11 cellular contexts compared by ENCODE assay signal in the genomic region with DNA sequence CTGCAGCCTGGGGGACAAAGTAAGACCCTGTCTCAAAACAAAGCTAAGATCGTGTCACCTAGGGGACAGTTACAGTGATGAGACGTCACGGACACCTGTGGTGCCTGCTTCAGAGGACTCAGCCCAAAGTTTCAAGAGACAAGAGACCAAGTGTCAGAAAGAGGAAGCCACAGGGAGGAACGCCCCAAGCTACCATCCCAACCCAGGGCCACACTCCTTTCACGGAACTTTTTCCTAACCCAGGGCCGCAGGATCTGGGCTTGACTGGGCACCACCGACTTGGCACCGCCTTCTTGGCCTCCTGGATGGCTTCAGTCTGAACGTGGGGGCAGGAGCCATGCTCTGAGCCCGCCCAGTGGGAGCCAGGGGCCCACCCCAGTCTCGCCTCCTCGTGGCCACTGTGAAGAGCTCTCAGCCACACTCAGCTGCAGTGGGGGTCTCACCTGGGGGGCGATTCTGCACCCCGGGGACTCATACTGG. TPM values are rescaled to one million over a fixed set of nuclear protein-coding genes. Genes with fewer than 3 reads are reported as not detected.
DNase-seq lines count a peak whose midpoint lies in the region; FAIRE-seq and TF ChIP-seq lines count a peak whose summit lies in the region.
"Had no signal": no experiment of that assay in that cellular context is flagged by ENCODE, and none has a peak within 500 bp of the region (broad histone marks: within the 10 kb centered on the region; RNA-seq: fewer than 3 reads in every experiment).

No MANE protein-coding gene starts in this region.

- H3K4me3 ChIP-seq in Peyer's patch = no peak overlapping the region
- no peak overlapping the region for H3K4me3 ChIP-seq in right atrium auricular region
- H3K4me3 ChIP-seq: lung, SK-N-MC had no signal

- H3K27ac ChIP-seq in Peyer's patch (peak overlapping the region; percentile 44 to 99 (median 72)), right atrium auricular region (peak overlapping the region; percentile 5 to 7)
- H3K27ac ChIP-seq: SK-N-MC had no signal

- H3K27me3 ChIP-seq in Peyer's patch (no peaks in the 10 kb centered on the region), right atrium auricular region (no peaks in the 10 kb centered on the region)

- no peak for TF ChIP-seq POLR2A in Peyer's patch (IDR thresholded peaks at IDR 0.05)

- FAIRE-seq in GM18507 (lab: Jason Lieb, UNC) = peak; percentile 89

- H3K9me3 ChIP-seq in Peyer's patch = no peaks in the 10 kb centered on the region
- no peaks in the 10 kb centered on the region for H3K9me3 ChIP-seq in right atrium auricular region

- DNase-seq in AML-193 (lab: John Stamatoyannopoulos, UW) = peak; percentile 36 to 65
- DNase-seq in GM18507 (ENCODE audit: extremely low spot score, insufficient read length, low read depth) = no peak
- DNase-seq in Peyer's patch = peak in 2 of 3 donors; percentile 78 to 81
- no peak for DNase-seq in right atrium auricular region (ENCODE audit: low spot score)
- no peak for DNase-seq in OCI-M2 (lab: John Stamatoyannopoulos, UW; ENCODE audit: unreplicated experiment)
- no peak for DNase-seq in effector CD4-positive, alpha-beta T cell
- DNase-seq in retina = no peak
- DNase-seq in activated effector memory CD4-positive, alpha-beta T cell treated with Interleukin-2 at 50 U/mL for 16 hours = no peak
- DNase-seq: caudate nucleus had no signal

- H3K36me3 ChIP-seq in Peyer's patch (peaks cover 0 to 19% (median 0%) of the 10 kb centered on the region in 3 donors), right atrium auricular region (no peaks in the 10 kb centered on the region)

- H3K4me1 ChIP-seq in Peyer's patch (peaks cover 0 to 68% (median 47%) of the 10 kb centered on the region in 4 donors), right atrium auricular region (peaks cover 0 to 62% of the 10 kb centered on the region in 2 donors)

- TF ChIP-seq CTCF in Peyer's patch (IDR thresholded peaks at IDR 0.05) = peak in 1 of 6 experiments; percentile 7
- TF ChIP-seq CTCF in right atrium auricular region (IDR thresholded peaks at IDR 0.05) = no peak

RNA-seq across cellular contexts. Expression of a gene that starts 8.5 kb away (rescaled TPM):
- total RNA-seq in Peyer's patch = 10 to 100 TPM; 32.6 to 55.3 (median 35.1) TPM
- total RNA-seq in right atrium auricular region = 10 to 100 TPM; 19.7 to 29.4 TPM

RNA-seq across cellular contexts. Expression of a gene that starts 9.1 kb away (rescaled TPM):
- total RNA-seq in Peyer's patch = 1 to 10 TPM; 1.3 to 9.9 (median 3.8) TPM
- total RNA-seq in right atrium auricular region = 1 to 10 TPM in 1 of 2 donors, under 1 TPM in 1; 0.67 to 1.4 TPM

RNA-seq across cellular contexts. Expression of a gene that starts 36.6 kb away (rescaled TPM):
- total RNA-seq in Peyer's patch (100 to 1,000 TPM; 119 to 253 (median 192) TPM), right atrium auricular region (100 to 1,000 TPM in 1 of 2 donors, 10 to 100 TPM in 1; 90.3 to 107 TPM)

Comparison
In these comparisons a context has a peak if more than half of its experiments do, and no peak if none do; other contexts are left out.
1. DNase-seq: peak in AML-193 (2 of 2) and Peyer's patch (2 of 3); none in GM18507 (single experiment), right atrium auricular region (single experiment), OCI-M2 (single experiment), effector CD4-positive, alpha-beta T cell (single experiment), retina (single experiment) and activated effector memory CD4-positive, alpha-beta T cell treated with Interleukin-2 at 50 U/mL for 16 hours (single experiment).